In the genomic region with DNA sequence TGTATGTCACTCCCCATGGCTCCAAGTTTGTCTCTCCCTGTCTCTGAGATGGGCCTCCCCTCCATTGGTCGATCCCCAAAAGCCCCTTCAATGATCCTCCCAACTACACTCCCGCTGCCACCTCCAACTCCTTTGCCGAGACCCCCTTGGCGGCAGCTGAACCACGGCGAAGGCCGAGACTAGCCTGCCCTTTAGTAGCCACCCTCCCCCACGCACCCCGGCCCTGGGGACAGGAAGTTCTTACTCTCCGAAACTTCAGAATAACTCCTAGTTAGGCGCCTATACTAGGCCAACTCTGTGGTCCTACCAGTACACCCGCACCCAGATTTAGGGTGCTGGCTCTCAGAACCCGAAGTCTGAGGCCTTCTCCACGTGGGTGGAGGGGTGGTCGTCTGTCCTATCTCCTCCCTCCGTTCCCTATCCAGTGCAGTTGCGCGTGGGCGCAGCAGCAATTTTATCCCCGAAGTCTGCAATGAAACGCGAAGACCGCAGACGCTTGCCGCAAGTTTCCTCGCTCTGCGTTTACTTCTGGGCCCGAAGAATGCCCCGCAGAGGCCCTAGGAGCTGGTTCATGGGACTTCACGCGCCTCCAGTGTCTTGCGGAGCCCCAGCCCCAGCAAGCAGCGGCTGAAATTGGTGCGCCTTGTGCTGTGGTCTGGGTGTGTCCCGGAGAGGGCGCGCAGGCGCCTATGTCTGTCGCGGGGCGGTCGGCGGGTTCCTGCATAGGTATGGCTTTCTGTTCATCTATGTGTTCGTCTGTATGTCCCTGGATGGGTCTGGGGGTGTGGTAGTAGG, we compare ENCODE assay signal across 12 cellular contexts.
A peak's percentile ranks its signal among the peaks of the same experiment; 100 is the strongest.
DNase-seq lines count a peak whose midpoint lies in the region; ATAC-seq lines count a peak whose summit lies in the region.
"Had no signal": no experiment of that assay in that cellular context is flagged by ENCODE, and none has a peak within 500 bp of the region (broad histone marks: within the 10 kb centered on the region; RNA-seq: fewer than 3 reads in every experiment).

No MANE protein-coding gene starts in this region.

- ATAC-seq in activated naive CD4-positive, alpha-beta T cell treated with anti-CD3 and anti-CD28 coated beads, Interleukin-2, amount 50 U/mL, for 72 hours = no peak
- peak in 1 of 2 donors; percentile 18 for ATAC-seq in naive thymus-derived CD8-positive, alpha-beta T cell
- ATAC-seq in GM21390 (IDR thresholded peaks at IDR 0.05; ENCODE audit: unreplicated experiment) = no peak
- ATAC-seq: HCT116 had no signal

- no peaks in the 10 kb centered on the region for H3K9me3 Mint-ChIP-seq in activated naive CD4-positive, alpha-beta T cell treated with anti-CD3 and anti-CD28 coated beads, Interleukin-2, amount 50 U/mL, for 24 hours
- no peaks in the 10 kb centered on the region for H3K9me3 Mint-ChIP-seq in activated naive CD4-positive, alpha-beta T cell treated with anti-CD3 and anti-CD28 coated beads, Interleukin-2, amount 50 U/mL, for 72 hours
- no peaks in the 10 kb centered on the region for H3K9me3 Mint-ChIP-seq in activated naive CD8-positive, alpha-beta T cell treated with anti-CD3 and anti-CD28 coated beads for 36 hours
- peaks cover 0 to 9% (median 0%) of the 10 kb centered on the region in 9 donors for H3K9me3 Mint-ChIP-seq in naive thymus-derived CD8-positive, alpha-beta T cell

- H3K27ac Mint-ChIP-seq in activated naive CD4-positive, alpha-beta T cell treated with anti-CD3 and anti-CD28 coated beads, Interleukin-2, amount 50 U/mL, for 24 hours = no peak overlapping the region
- H3K27ac Mint-ChIP-seq in activated naive CD4-positive, alpha-beta T cell treated with anti-CD3 and anti-CD28 coated beads, Interleukin-2, amount 50 U/mL, for 72 hours = peak overlapping the region in 1 of 2 donors; percentile 58
- H3K27ac Mint-ChIP-seq in activated naive CD8-positive, alpha-beta T cell treated with anti-CD3 and anti-CD28 coated beads for 36 hours = no peak overlapping the region
- peak overlapping the region in 1 of 10 donors; percentile 11 for H3K27ac Mint-ChIP-seq in naive thymus-derived CD8-positive, alpha-beta T cell

- peaks cover 65% of the 10 kb centered on the region for H3K27me3 Mint-ChIP-seq in activated naive CD4-positive, alpha-beta T cell treated with anti-CD3 and anti-CD28 coated beads, Interleukin-2, amount 50 U/mL, for 24 hours
- peaks cover 86% of the 10 kb centered on the region for H3K27me3 Mint-ChIP-seq in activated naive CD8-positive, alpha-beta T cell treated with anti-CD3 and anti-CD28 coated beads for 36 hours
- peaks cover 20 to 76% (median 67%) of the 10 kb centered on the region in 5 donors for H3K27me3 Mint-ChIP-seq in naive thymus-derived CD8-positive, alpha-beta T cell

- no peak for DNase-seq in activated naive CD4-positive, alpha-beta T cell treated with anti-CD3 and anti-CD28 coated beads, Interleukin-2, amount 50 U/mL, for 72 hours (ENCODE audit: low spot score in 2 of 2)
- no peak for DNase-seq in activated naive CD8-positive, alpha-beta T cell treated with anti-CD3 and anti-CD28 coated beads for 36 hours
- peak in 1 of 10 donors; percentile 7 for DNase-seq in naive thymus-derived CD8-positive, alpha-beta T cell
- no peak for DNase-seq in AG08396 (ENCODE audit: low spot score)
- no peak for DNase-seq in KG1 (lab: John Stamatoyannopoulos, UW)
- no peak for DNase-seq in midbrain (lab: John Stamatoyannopoulos, UW)
- DNase-seq: DMS79 treated with DMSO at 0.1 percent for 48 hours; mammary epithelial cell; stimulated activated CD4-positive, alpha-beta T cell treated with anti-CD3 and anti-CD28 coated beads, Interleukin-1b, Interleukin-23, amount 100 ng/mL, for 48 hours had no signal

- POLR2A ChIA-PET in naive thymus-derived CD8-positive, alpha-beta T cell (lab: Charles Lee) = no interaction called here

- peak overlapping the region; percentile 90 for H3K4me3 Mint-ChIP-seq in activated naive CD4-positive, alpha-beta T cell treated with anti-CD3 and anti-CD28 coated beads, Interleukin-2, amount 50 U/mL, for 24 hours
- H3K4me3 Mint-ChIP-seq in activated naive CD8-positive, alpha-beta T cell treated with anti-CD3 and anti-CD28 coated beads for 36 hours = peak overlapping the region; percentile 59
- H3K4me3 Mint-ChIP-seq in naive thymus-derived CD8-positive, alpha-beta T cell = peak overlapping the region; percentile 64 to 96 (median 82)

- H3K36me3 Mint-ChIP-seq in activated naive CD4-positive, alpha-beta T cell treated with anti-CD3 and anti-CD28 coated beads, Interleukin-2, amount 50 U/mL, for 24 hours = no peaks in the 10 kb centered on the region
- peaks cover 5 to 9% of the 10 kb centered on the region in 2 donors for H3K36me3 Mint-ChIP-seq in activated naive CD4-positive, alpha-beta T cell treated with anti-CD3 and anti-CD28 coated beads, Interleukin-2, amount 50 U/mL, for 72 hours
- no peaks in the 10 kb centered on the region for H3K36me3 Mint-ChIP-seq in activated naive CD8-positive, alpha-beta T cell treated with anti-CD3 and anti-CD28 coated beads for 36 hours
- H3K36me3 Mint-ChIP-seq in naive thymus-derived CD8-positive, alpha-beta T cell = peaks cover 0 to 5% (median 0%) of the 10 kb centered on the region in 3 donors

- H3K4me1 Mint-ChIP-seq in activated naive CD4-positive, alpha-beta T cell treated with anti-CD3 and anti-CD28 coated beads, Interleukin-2, amount 50 U/mL, for 24 hours = peaks cover 35% of the 10 kb centered on the region
- H3K4me1 Mint-ChIP-seq in activated naive CD8-positive, alpha-beta T cell treated with anti-CD3 and anti-CD28 coated beads for 36 hours = peaks cover 22% of the 10 kb centered on the region
- peaks cover 25 to 38% (median 36%) of the 10 kb centered on the region in 4 donors for H3K4me1 Mint-ChIP-seq in naive thymus-derived CD8-positive, alpha-beta T cell
